In the genomic region with DNA sequence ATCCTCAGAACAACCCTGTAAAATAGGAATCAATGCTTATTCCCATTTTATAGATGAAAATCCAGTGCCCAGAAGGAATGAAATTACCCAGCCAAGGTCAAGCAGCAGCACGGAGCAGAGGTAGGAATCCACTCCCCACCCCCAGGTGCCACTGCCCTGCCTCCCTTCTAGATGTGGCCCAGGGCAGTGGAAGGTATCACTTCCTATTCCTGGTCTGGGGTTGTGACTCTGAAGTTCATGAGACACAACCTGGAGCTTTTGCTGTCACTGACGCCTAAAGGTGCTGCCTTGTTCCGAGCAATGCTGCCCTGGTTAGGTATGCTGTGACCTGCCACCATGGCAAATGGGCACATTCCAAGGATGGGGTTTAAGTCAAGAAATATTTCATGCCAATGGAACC, we compare ENCODE assay signal across 18 cellular contexts. TPM values are rescaled to one million over a fixed set of nuclear protein-coding genes. Genes with fewer than 3 reads are reported as not detected.
DNase-seq lines count a peak whose midpoint lies in the region; ATAC-seq, FAIRE-seq and TF ChIP-seq lines count a peak whose summit lies in the region.
"Had no signal": no experiment of that assay in that cellular context is flagged by ENCODE, and none has a peak within 500 bp of the region (broad histone marks: within the 10 kb centered on the region; RNA-seq: fewer than 3 reads in every experiment).

No MANE protein-coding gene starts in this region.

- ATAC-seq in GM21367 (IDR thresholded peaks at IDR 0.05; ENCODE audit: unreplicated experiment) (peak; percentile 47), HG03175 (IDR thresholded peaks at IDR 0.05; ENCODE audit: unreplicated experiment) (peak; percentile 59), PC-3 (no peak)
- ATAC-seq in effector memory CD8-positive, alpha-beta T cell (replicated peaks) = no peak
- ATAC-seq: HCT116 had no signal

- no peak overlapping the region for H3K27ac ChIP-seq in PC-3 (ENCODE audit: low read length)
- H3K27ac ChIP-seq: epithelial cell of prostate, ovary, tibial artery had no signal

- H3K9me3 ChIP-seq in PC-3 (ENCODE audit: low read length) = no peaks in the 10 kb centered on the region
- H3K9me3 ChIP-seq: ovary, tibial artery had no signal

- no peaks in the 10 kb centered on the region for H3K9me3 Mint-ChIP-seq in immature natural killer cell
- H3K9me3 Mint-ChIP-seq in activated CD4-positive, alpha-beta memory T cell treated with anti-CD3 and anti-CD28 coated beads for 36 hours = no peaks in the 10 kb centered on the region
- H3K9me3 Mint-ChIP-seq in effector memory CD8-positive, alpha-beta T cell = no peaks in the 10 kb centered on the region

- no peak for TF ChIP-seq CTCF in PC-3 (conservative IDR thresholded peaks at IDR 0.05; ENCODE audit: low read depth, low read length)

- no peaks in the 10 kb centered on the region for H3F3A ChIP-seq in PC-3 (ENCODE audit: low read length, unreplicated experiment)

- TF ChIP-seq POLR2A in GM12891 (IDR thresholded peaks at IDR 0.05; ENCODE audit: low read depth, low read length) = no peak

- peaks cover 5 to 12% (median 9%) of the 10 kb centered on the region in 3 donors for H3K36me3 Mint-ChIP-seq in immature natural killer cell
- H3K36me3 Mint-ChIP-seq in activated CD4-positive, alpha-beta memory T cell treated with anti-CD3 and anti-CD28 coated beads for 36 hours = no peaks in the 10 kb centered on the region
- peaks cover 14% of the 10 kb centered on the region for H3K36me3 Mint-ChIP-seq in effector memory CD8-positive, alpha-beta T cell (ENCODE audit: insufficient read depth)

- no TSS peak for BruUV-seq in PC-3 (replicated peaks; lab: Mats Ljungman, UMichigan)

- intact Hi-C loops in activated CD4-positive, alpha-beta memory T cell treated with anti-CD3 and anti-CD28 coated beads for 36 hours (cut with micrococcal nuclease) = no loop called here
- intact Hi-C loops in PC-3 (cut with micrococcal nuclease) = no loop called here

- H4K20me1 ChIP-seq in PC-3 (ENCODE audit: low read length) = no peaks in the 10 kb centered on the region

- peaks cover 10 to 24% (median 12%) of the 10 kb centered on the region in 3 donors for H3K27me3 Mint-ChIP-seq in immature natural killer cell (ENCODE audit: low read depth in 3 of 3)
- H3K27me3 Mint-ChIP-seq in activated CD4-positive, alpha-beta memory T cell treated with anti-CD3 and anti-CD28 coated beads for 36 hours = no peaks in the 10 kb centered on the region
- no peaks in the 10 kb centered on the region for H3K27me3 Mint-ChIP-seq in effector memory CD8-positive, alpha-beta T cell

- no peak overlapping the region for H3K4me3 ChIP-seq in PC-3 (ENCODE audit: low read length)
- H3K4me3 ChIP-seq: ovary, tibial artery had no signal

- no peaks in the 10 kb centered on the region; the same call in 1 of the 2 replicates for H3K4me1 ChIP-seq in PC-3 (ENCODE audit: insufficient read depth, low read length)
- H3K4me1 ChIP-seq: tibial artery had no signal

- CTCF ChIA-PET in activated CD4-positive, alpha-beta memory T cell treated with anti-CD3 and anti-CD28 coated beads for 36 hours (lab: Charles Lee) = no interaction called here
- CTCF ChIA-PET in PC-3 (lab: Charles Lee) = no interaction called here

- POLR2A ChIA-PET in activated CD4-positive, alpha-beta memory T cell treated with anti-CD3 and anti-CD28 coated beads for 36 hours (lab: Charles Lee) = no interaction called here
- POLR2A ChIA-PET in PC-3 (lab: Charles Lee; ENCODE audit: unreplicated experiment) = no interaction called here

- H3K27ac Mint-ChIP-seq in immature natural killer cell = peak overlapping the region; percentile 35 to 99 (median 74)
- H3K27ac Mint-ChIP-seq in activated CD4-positive, alpha-beta memory T cell treated with anti-CD3 and anti-CD28 coated beads for 36 hours = no peak overlapping the region
- peak overlapping the region in 1 of 2 donors; percentile 51 for H3K27ac Mint-ChIP-seq in effector memory CD8-positive, alpha-beta T cell

- no peak overlapping the region for H3K9ac ChIP-seq in PC-3 (ENCODE audit: low read length)

- peak; percentile 90 for FAIRE-seq in GM12891 (lab: Jason Lieb, UNC)
- FAIRE-seq: keratinocyte had no signal

- no peaks in the 10 kb centered on the region for H3K36me3 ChIP-seq in PC-3 (ENCODE audit: low read depth, low read length)
- H3K36me3 ChIP-seq: ovary, tibial artery had no signal

- no peaks in the 10 kb centered on the region for H3K9me2 ChIP-seq in PC-3 (replicated peaks; ENCODE audit: low read length)

- H2AFZ ChIP-seq in PC-3 (ENCODE audit: low read length) = no peak overlapping the region

- peaks cover 77 to 91% of the 10 kb centered on the region in 2 donors for H3K4me1 Mint-ChIP-seq in immature natural killer cell
- H3K4me1 Mint-ChIP-seq in activated CD4-positive, alpha-beta memory T cell treated with anti-CD3 and anti-CD28 coated beads for 36 hours (ENCODE audit: low read depth) = peaks cover 7% of the 10 kb centered on the region
- peaks cover 35 to 44% of the 10 kb centered on the region in 2 donors for H3K4me1 Mint-ChIP-seq in effector memory CD8-positive, alpha-beta T cell (ENCODE audit: low read depth in 2 of 2)

- H3K79me2 ChIP-seq in PC-3 (ENCODE audit: low read length) = no peaks in the 10 kb centered on the region

- H3K27me3 ChIP-seq in PC-3 (ENCODE audit: low read length) = no peaks in the 10 kb centered on the region
- H3K27me3 ChIP-seq: ovary, tibial artery had no signal

- no peak overlapping the region for H3K4me2 ChIP-seq in PC-3 (ENCODE audit: low read length)

- DNase-seq in GM12891 (ENCODE audit: insufficient read length, low spot score) = no peak
- DNase-seq in immature natural killer cell = no peak
- DNase-seq in activated CD4-positive, alpha-beta memory T cell treated with anti-CD3 and anti-CD28 coated beads for 36 hours = no peak
- no peak for DNase-seq in effector memory CD8-positive, alpha-beta T cell
- DNase-seq in PC-3 = no peak
- DNase-seq in NCI-H187 (lab: John Stamatoyannopoulos, UW) = no peak
- DNase-seq: activated CD4-positive, alpha-beta T cell treated with anti-CD3 and anti-CD28 coated beads, Interleukin-2, amount 50 U/mL, for 1 hour; DMS153; glutamatergic neuron; NCI-H1417 treated with DMSO at 0.1 percent for 48 hours; NCI-H524; ovary; tibial artery had no signal

- peak overlapping the region in 1 of 5 donors; percentile 24 for H3K4me3 Mint-ChIP-seq in immature natural killer cell
- no peak overlapping the region for H3K4me3 Mint-ChIP-seq in activated CD4-positive, alpha-beta memory T cell treated with anti-CD3 and anti-CD28 coated beads for 36 hours
- H3K4me3 Mint-ChIP-seq in effector memory CD8-positive, alpha-beta T cell = no peak overlapping the region

TF ChIP-seq in GM12891, 5 proteins besides CTCF, POLR2A, EP300 and RAD21:
- TF ChIP-seq TAF1 (IDR thresholded peaks at IDR 0.05; ENCODE audit: low read depth, low read length) (no peak), POU2F2 (IDR thresholded peaks at IDR 0.05; ENCODE audit: low read depth, low read length) (no peak), PAX5 (IDR thresholded peaks at IDR 0.05; ENCODE audit: insufficient read depth, low read length, severe bottlenecking) (no peak), POLR2AphosphoS5 (IDR thresholded peaks at IDR 0.05; ENCODE audit: low read depth, low read length) (no peak), SPI1 (IDR thresholded peaks at IDR 0.05; ENCODE audit: low read depth, low read length) (peak; percentile 93)

RNA-seq across cellular contexts. Expression of gene PIK3AP1, which starts 53.6 kb away (rescaled TPM):
- 73.5 TPM for polyA plus RNA-seq in GM12891 (2012; ENCODE audit: low read depth, missing spikeins)
- polyA plus RNA-seq in immature natural killer cell = 100 to 1,000 TPM in 1 of 3 donors, 10 to 100 TPM in 2; 87.4 to 186 (median 98.3) TPM
- total RNA-seq in activated CD4-positive, alpha-beta memory T cell treated with anti-CD3 and anti-CD28 coated beads for 36 hours = 1 to 10 TPM; 3.4 to 4.3 TPM
- total RNA-seq in PC-3 (2014; rRNA removed) = 3.7 and 4.7 TPM in 2 replicates
- polyA plus RNA-seq: keratinocyte had no signal

Comparison
In these comparisons a context has a peak if more than half of its experiments do, and no peak if none do; other contexts are left out.
1. ATAC-seq: peak in GM21367 (single experiment) and HG03175 (single experiment); none in effector memory CD8-positive, alpha-beta T cell (single experiment) and PC-3 (single experiment).